ENCODE assay signal across 8 cellular contexts in the genomic region with DNA sequence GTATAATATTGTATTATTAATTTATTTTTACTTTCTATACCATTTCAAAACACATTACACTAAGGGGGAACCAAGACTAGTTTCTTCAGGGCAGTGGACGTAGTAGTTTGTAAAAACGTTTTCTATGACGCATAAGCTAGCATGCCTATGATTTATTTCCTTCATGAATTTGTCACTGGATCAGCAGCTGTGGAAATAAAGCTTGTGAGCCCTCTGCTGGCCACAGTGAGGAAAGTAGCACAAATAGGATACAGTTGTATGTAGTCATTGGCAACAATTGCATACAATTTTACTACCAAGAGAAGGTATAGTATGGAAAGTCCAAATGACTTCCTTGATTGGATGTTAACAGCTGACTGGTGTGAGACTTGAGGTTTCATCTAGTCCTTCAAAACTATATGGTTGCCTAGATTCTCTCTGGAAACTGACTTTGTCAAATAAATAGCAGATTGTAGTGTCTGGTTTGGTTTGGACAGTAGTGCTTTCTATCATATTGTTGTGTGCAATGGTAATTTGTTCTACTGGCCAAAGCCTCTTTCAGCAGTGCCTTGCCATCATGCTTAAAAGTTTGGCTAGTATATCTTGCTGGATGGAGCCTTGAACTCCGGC. TPM values are rescaled to one million over a fixed set of nuclear protein-coding genes. Genes with fewer than 3 reads are reported as not detected.
A peak's percentile ranks its signal among the peaks of the same experiment; 100 is the strongest.
DNase-seq lines count a peak whose midpoint lies in the region; ATAC-seq and TF ChIP-seq lines count a peak whose summit lies in the region.

No MANE protein-coding gene starts in this region.

- H3K27ac Mint-ChIP-seq in naive thymus-derived CD8-positive, alpha-beta T cell, result no peak overlapping the region

- ATAC-seq in naive thymus-derived CD8-positive, alpha-beta T cell, result peak; percentile 64 to 77
- ATAC-seq in GM21717 (IDR thresholded peaks at IDR 0.05; ENCODE audit: unreplicated experiment), result no peak

- no peaks in the 10 kb centered on the region for H3K4me1 Mint-ChIP-seq in naive thymus-derived CD8-positive, alpha-beta T cell

- H3K9me3 Mint-ChIP-seq in naive thymus-derived CD8-positive, alpha-beta T cell, result no peaks in the 10 kb centered on the region

- peaks cover 5 to 63% (median 17%) of the 10 kb centered on the region in 3 donors for H3K36me3 Mint-ChIP-seq in naive thymus-derived CD8-positive, alpha-beta T cell

- peak; percentile 49 for DNase-seq in DMS153 (lab: John Stamatoyannopoulos, UW)
- DNase-seq in HT1080 (ENCODE audit: low read depth), result peak; percentile 80
- peak; percentile 40 to 91 for DNase-seq in NOMO-1 (lab: John Stamatoyannopoulos, UW; ENCODE audit: unreplicated experiment in 2 of 2)
- DNase-seq in activated CD8-positive, alpha-beta memory T cell treated with anti-CD3 and anti-CD28 coated beads, Interleukin-2, amount 50 U/mL, for 4 hours, result peak; percentile 53
- DNase-seq in epithelial cell of proximal tubule (ENCODE audit: low read depth), result no peak
- peak in 8 of 10 donors; percentile 17 to 57 (median 38) for DNase-seq in naive thymus-derived CD8-positive, alpha-beta T cell
- DNase-seq in stromal cell of bone marrow (ENCODE audit: low read depth), result peak; percentile 89

- no peak overlapping the region for H3K4me3 ChIP-seq in epithelial cell of proximal tubule (ENCODE audit: low read depth, low read length)

- no peaks in the 10 kb centered on the region for H3K27me3 Mint-ChIP-seq in naive thymus-derived CD8-positive, alpha-beta T cell

- POLR2A ChIA-PET in naive thymus-derived CD8-positive, alpha-beta T cell (lab: Charles Lee), result interaction anchor here (0.7 kb wide), 1 partner anchor 9 kb away, joined by 3 read pairs; no protein-coding TSS in a partner anchor

- peak; percentile 89 for TF ChIP-seq CTCF in epithelial cell of proximal tubule (conservative IDR thresholded peaks at IDR 0.05; ENCODE audit: low read depth, low read length)

- H3K4me3 Mint-ChIP-seq in naive thymus-derived CD8-positive, alpha-beta T cell, result no peak overlapping the region

RNA-seq across cellular contexts. Expression of a gene that starts 24.3 kb away (rescaled TPM):
- total RNA-seq in HT1080 (2014; rRNA removed; shearing (Covaris generic)), result not detected in 2 replicates
- polyA plus RNA-seq in HT1080 (2015; cell fraction: cytosol; rRNA removed), result not detected in 2 replicates
- polyA plus RNA-seq in HT1080 (2015; cell fraction: nucleus; rRNA removed), result not detected in 2 replicates
- total RNA-seq in epithelial cell of proximal tubule, result under 0.01 and 0.07 TPM in 2 replicates
- total RNA-seq in naive thymus-derived CD8-positive, alpha-beta T cell, result under 1 TPM; 0.18 to 0.25 TPM
- polyA plus RNA-seq in naive thymus-derived CD8-positive, alpha-beta T cell, result not detected
